Comparison of ENCODE assay signal across 8 cellular contexts in genomic region chr11:3609416-3610265, GRCh38. TPM values are rescaled to one million over a fixed set of nuclear protein-coding genes. Genes with fewer than 3 reads are reported as not detected.
DNase-seq lines count a peak whose midpoint lies in the region; ATAC-seq and TF ChIP-seq lines count a peak whose summit lies in the region.

No MANE protein-coding gene starts in this region.

- 47% methylated on average over 7 of the region's 7 CpGs for WGBS in mammary epithelial cell (ENCODE audit: low coverage, missing lambda C conversion rate)

- peaks cover 0 to 3% (median 0%) of the 10 kb centered on the region in 7 donors for H3K9me3 Mint-ChIP-seq in CD14-positive monocyte

- H3K4me2 ChIP-seq in mammary epithelial cell (ENCODE audit: insufficient read depth, low read depth, low read length), result no peak overlapping the region

- H3K9ac ChIP-seq in mammary epithelial cell (ENCODE audit: insufficient read depth, low read length), result no peak overlapping the region

- H3K36me3 ChIP-seq in mammary epithelial cell (ENCODE audit: insufficient read depth, low read length), result no peaks in the 10 kb centered on the region

- no peak overlapping the region for H3K4me3 Mint-ChIP-seq in CD14-positive monocyte

- no peaks in the 10 kb centered on the region for H3K36me3 Mint-ChIP-seq in CD14-positive monocyte

- no peak overlapping the region for H3K27ac Mint-ChIP-seq in CD14-positive monocyte

- no peaks in the 10 kb centered on the region for H3K27me3 ChIP-seq in mammary epithelial cell (ENCODE audit: insufficient read depth, low read length)

- no peaks in the 10 kb centered on the region for H3K79me2 ChIP-seq in mammary epithelial cell (ENCODE audit: insufficient read depth, low read length)

- H4K20me1 ChIP-seq in mammary epithelial cell (ENCODE audit: insufficient read depth, low read length), result no peaks in the 10 kb centered on the region

- dilution Hi-C loops in mammary epithelial cell (cut with HindIII; ENCODE audit: low sequenced_read_pairs), result no loop called here

- no peak overlapping the region for H3K27ac ChIP-seq in mammary epithelial cell (ENCODE audit: insufficient read depth, low read depth, low read length)

- H3K4me3 ChIP-seq in mammary epithelial cell (replicated peaks in 1 of 3; ENCODE audit: insufficient read depth in 1 of 3, low read depth in 2 of 3, low read length in 3 of 3), result no peak overlapping the region

- H3K27me3 Mint-ChIP-seq in CD14-positive monocyte (ENCODE audit: low read depth in 3 of 3), result peaks cover 0 to 3% (median 2%) of the 10 kb centered on the region in 3 donors

- H3K9me3 ChIP-seq in mammary epithelial cell (replicated peaks; ENCODE audit: insufficient read depth, low read length), result no peaks in the 10 kb centered on the region

- DNase-seq in CD14-positive monocyte (ENCODE audit: low spot score) (no peak), GM13976 (ENCODE audit: low spot score) (peak; percentile 60), OCI-M1 (lab: John Stamatoyannopoulos, UW) (peak; percentile 81), mammary epithelial cell (peak; percentile 23), lung microvascular endothelial cell (ENCODE audit: low read depth in 2 of 2) (peak; percentile 45 to 49), NCI-H524 treated with DMSO at 0.1 percent for 48 hours (lab: John Stamatoyannopoulos, UW) (no peak)

- H3K4me1 Mint-ChIP-seq in CD14-positive monocyte, result peaks cover 11% of the 10 kb centered on the region

- BruUV-seq in mammary epithelial cell (replicated peaks; lab: Mats Ljungman, UMichigan), result no TSS peak

- in situ Hi-C loops in GM13976 (cut with MboI; ENCODE audit: low sequenced_read_pairs, unreplicated experiment) (no loop called here), mammary epithelial cell (cut with MboI; ENCODE audit: low sequenced_read_pairs in 2 of 2) (no loop called here)

- no peaks in the 10 kb centered on the region for H3K4me1 ChIP-seq in mammary epithelial cell (ENCODE audit: insufficient read depth, low read length)

- intact Hi-C loops in CD14-positive monocyte (cut with micrococcal nuclease), result no loop called here
- intact Hi-C loops in mammary epithelial cell (cut with micrococcal nuclease), result loop anchor here (2.0 kb wide), 1 partner anchor 155 kb away; no protein-coding TSS in a partner anchor

- CTCF ChIA-PET in mammary epithelial cell (lab: Charles Lee; ENCODE audit: low non-redundant PET), result no interaction called here

- no peak overlapping the region for H2AFZ ChIP-seq in mammary epithelial cell (ENCODE audit: low read depth, low read length)

- TF ChIP-seq CTCF in CD14-positive monocyte (IDR thresholded peaks at IDR 0.05), result peak; percentile 91
- TF ChIP-seq CTCF in GM13976 (IDR thresholded peaks at IDR 0.05; ENCODE audit: borderline replicate concordance, control extremely low read depth, extremely low read depth, insufficient read depth, missing control alignments), result peak; percentile 70
- TF ChIP-seq CTCF in mammary epithelial cell (conservative IDR thresholded peaks at IDR 0.05 in 1 of 2, IDR thresholded peaks at IDR 0.05 in 1 of 2; ENCODE audit: extremely low read depth in 1 of 2, insufficient read depth in 1 of 2, low read depth in 1 of 2, low read length in 2 of 2), result peak; percentile 84 to 92

- ATAC-seq in HG02938 (IDR thresholded peaks at IDR 0.05; ENCODE audit: unreplicated experiment) (no peak), HG02885 (IDR thresholded peaks at IDR 0.05; ENCODE audit: poor library complexity, unreplicated experiment) (no peak)

RNA-seq across cellular contexts. Expression of gene ART5, which starts 32.2 kb away (rescaled TPM):
- polyA plus RNA-seq in CD14-positive monocyte (not detected), mammary epithelial cell (not detected)
- total RNA-seq in mammary epithelial cell (not detected), lung microvascular endothelial cell (not detected in 2 replicates)
- not detected for polyA minus RNA-seq in mammary epithelial cell

RNA-seq across cellular contexts. Expression of gene ART1, which starts 35.3 kb away (rescaled TPM):
- polyA plus RNA-seq in CD14-positive monocyte (not detected), mammary epithelial cell (not detected)
- total RNA-seq in mammary epithelial cell (not detected), lung microvascular endothelial cell (not detected in 2 replicates)
- polyA minus RNA-seq in mammary epithelial cell, result not detected

Comparison
In these comparisons a context has a peak if more than half of its experiments do, and no peak if none do; other contexts are left out.
1. DNase-seq: peak in GM13976 (single experiment), OCI-M1 (single experiment), mammary epithelial cell (single experiment) and lung microvascular endothelial cell (2 of 2); none in CD14-positive monocyte (single experiment) and NCI-H524 treated with DMSO at 0.1 percent for 48 hours (single experiment).
2. Peak in every context shown above with its lines, with median percentiles within 50 percentile points of each other: CTCF ChIP-seq.